In the genomic region with DNA sequence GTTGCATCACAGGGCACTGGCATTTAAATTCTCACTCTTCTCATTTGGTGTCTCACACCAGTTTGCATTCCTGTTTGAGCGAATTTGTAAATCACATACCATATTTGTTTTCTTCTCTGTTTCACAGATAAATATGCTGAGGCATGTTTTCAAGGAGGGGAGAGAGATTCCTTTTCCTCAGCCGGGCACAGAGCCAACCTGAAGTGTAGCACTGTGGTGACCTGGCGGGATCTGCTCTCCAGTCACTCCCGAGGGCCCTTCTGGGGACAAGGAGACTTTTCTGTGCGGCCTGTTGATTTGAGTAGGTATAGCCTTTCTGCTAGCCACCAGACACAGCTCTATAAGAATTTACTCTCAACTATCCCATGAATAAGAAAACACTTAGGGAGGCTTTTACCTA, we compare ENCODE assay signal across 12 cellular contexts.
DNase-seq lines count a peak whose midpoint lies in the region; ATAC-seq and TF ChIP-seq lines count a peak whose summit lies in the region.
"Had no signal": no experiment of that assay in that cellular context is flagged by ENCODE, and none has a peak within 500 bp of the region (broad histone marks: within the 10 kb centered on the region; RNA-seq: fewer than 3 reads in every experiment).

No MANE protein-coding gene starts in this region.

- H3K4me2 ChIP-seq in hepatocyte = no peak overlapping the region

- WGBS in hepatocyte (ENCODE audit: low lambda C conversion rate, missing lambda C conversion rate) = 72% methylated on average over 5 of the region's 5 CpGs

- H3K27me3 ChIP-seq in hepatocyte = no peaks in the 10 kb centered on the region

- no peak for DNase-seq in activated CD4-positive, alpha-beta T cell treated with anti-CD3 and anti-CD28 coated beads for 36 hours
- DNase-seq in activated CD4-positive, alpha-beta T cell treated with anti-CD3 and anti-CD28 coated beads for 1 hour = no peak
- DNase-seq in SK-N-MC (ENCODE audit: low read depth, low spot score) = no peak
- DNase-seq in hepatocyte (ENCODE audit: low spot score) = peak; percentile 43
- no peak for DNase-seq in type B pancreatic cell (ENCODE audit: extremely low spot score, unreplicated experiment)
- DNase-seq in NOMO-1 treated with DMSO at 0.1 percent for 48 hours (lab: John Stamatoyannopoulos, UW; ENCODE audit: unreplicated experiment) = no peak
- DNase-seq in activated naive CD8-positive, alpha-beta T cell treated with anti-CD3 and anti-CD28 coated beads, Interleukin-2, amount 50 U/mL, for 24 hours = no peak
- DNase-seq: activated naive CD4-positive, alpha-beta T cell treated with anti-CD3 and anti-CD28 coated beads, Interleukin-2, amount 50 U/mL, for 16 hours; AML-193; NCI-H524; stimulated activated CD4-positive, alpha-beta T cell treated with anti-CD3 and anti-CD28 coated beads, Interleukin-4, amount 100 ng/mL, for 4 hours had no signal

- no peak overlapping the region for H3K4me3 ChIP-seq in SK-N-MC
- H3K4me3 ChIP-seq in hepatocyte = no peak overlapping the region

- no peaks in the 10 kb centered on the region for H4K20me1 ChIP-seq in hepatocyte (ENCODE audit: insufficient read depth, poor library complexity, severe bottlenecking)

- H3K4me1 Mint-ChIP-seq in activated CD4-positive, alpha-beta T cell treated with anti-CD3 and anti-CD28 coated beads for 36 hours = peaks cover 12% of the 10 kb centered on the region
- peaks cover 19% of the 10 kb centered on the region for H3K4me1 Mint-ChIP-seq in type B pancreatic cell (ENCODE audit: unreplicated experiment)
- peaks cover 6% of the 10 kb centered on the region for H3K4me1 Mint-ChIP-seq in activated naive CD8-positive, alpha-beta T cell treated with anti-CD3 and anti-CD28 coated beads, Interleukin-2, amount 50 U/mL, for 24 hours

- H2AFZ ChIP-seq in hepatocyte = no peak overlapping the region

- TF ChIP-seq CTCF in hepatocyte (IDR thresholded peaks at IDR 0.05; ENCODE audit: poor library complexity) (no peak), type B pancreatic cell (conservative IDR thresholded peaks at IDR 0.05) (no peak)

- intact Hi-C loops in activated CD4-positive, alpha-beta T cell treated with anti-CD3 and anti-CD28 coated beads for 36 hours (cut with DNase I, micrococcal nuclease) = loop anchor here in 1 of 2 experiments (2.0 kb wide), 1 partner anchor 165 kb away; no protein-coding TSS in a partner anchor

- CTCF ChIA-PET in activated CD4-positive, alpha-beta T cell treated with anti-CD3 and anti-CD28 coated beads for 36 hours (lab: Charles Lee) = interaction anchor here (0.6 kb wide), 2 partner anchors 72 to 160 kb away, joined by 3 to 4 read pairs; no protein-coding TSS in a partner anchor

- no peak overlapping the region for H3K4me3 Mint-ChIP-seq in activated CD4-positive, alpha-beta T cell treated with anti-CD3 and anti-CD28 coated beads for 36 hours
- H3K4me3 Mint-ChIP-seq in type B pancreatic cell = no peak overlapping the region
- no peak overlapping the region for H3K4me3 Mint-ChIP-seq in activated naive CD8-positive, alpha-beta T cell treated with anti-CD3 and anti-CD28 coated beads, Interleukin-2, amount 50 U/mL, for 24 hours

- POLR2A ChIA-PET in activated CD4-positive, alpha-beta T cell treated with anti-CD3 and anti-CD28 coated beads for 36 hours (lab: Charles Lee) = no interaction called here

- no peak for ATAC-seq in activated CD4-positive, alpha-beta T cell treated with anti-CD3 and anti-CD28 coated beads for 36 hours
- no peak for ATAC-seq in GM19463 (IDR thresholded peaks at IDR 0.05; ENCODE audit: unreplicated experiment)
- ATAC-seq in activated naive CD8-positive, alpha-beta T cell treated with anti-CD3 and anti-CD28 coated beads, Interleukin-2, amount 50 U/mL, for 24 hours = no peak

- peaks cover 16% of the 10 kb centered on the region for H3K4me1 ChIP-seq in hepatocyte (ENCODE audit: insufficient read depth)

- H3K9me3 Mint-ChIP-seq in activated CD4-positive, alpha-beta T cell treated with anti-CD3 and anti-CD28 coated beads for 36 hours (ENCODE audit: low read depth) = no peaks in the 10 kb centered on the region
- no peaks in the 10 kb centered on the region for H3K9me3 Mint-ChIP-seq in type B pancreatic cell
- no peaks in the 10 kb centered on the region for H3K9me3 Mint-ChIP-seq in activated naive CD8-positive, alpha-beta T cell treated with anti-CD3 and anti-CD28 coated beads, Interleukin-2, amount 50 U/mL, for 24 hours

- H3K36me3 ChIP-seq in SK-N-MC (ENCODE audit: insufficient read depth, low read length) = peaks cover 98% of the 10 kb centered on the region
- H3K36me3 ChIP-seq in hepatocyte (replicated peaks; ENCODE audit: insufficient read depth, low read depth) = no peaks in the 10 kb centered on the region

- no peaks in the 10 kb centered on the region for H3K79me2 ChIP-seq in hepatocyte

- H3K9me3 ChIP-seq in SK-N-MC (ENCODE audit: low read depth, low read length) = no peaks in the 10 kb centered on the region
- no peaks in the 10 kb centered on the region for H3K9me3 ChIP-seq in hepatocyte (ENCODE audit: low read depth)

- no peak overlapping the region for H3K9ac ChIP-seq in SK-N-MC (ENCODE audit: insufficient read length)

- no peaks in the 10 kb centered on the region for H3K36me3 Mint-ChIP-seq in activated CD4-positive, alpha-beta T cell treated with anti-CD3 and anti-CD28 coated beads for 36 hours (ENCODE audit: low read depth)
- H3K36me3 Mint-ChIP-seq in type B pancreatic cell = no peaks in the 10 kb centered on the region
- no peaks in the 10 kb centered on the region for H3K36me3 Mint-ChIP-seq in activated naive CD8-positive, alpha-beta T cell treated with anti-CD3 and anti-CD28 coated beads, Interleukin-2, amount 50 U/mL, for 24 hours (ENCODE audit: low read depth)

- peak overlapping the region; percentile 88 for H3K27ac ChIP-seq in SK-N-MC
- H3K27ac ChIP-seq in hepatocyte = peak overlapping the region; percentile 47

- H3K9me2 ChIP-seq in hepatocyte (replicated peaks; ENCODE audit: insufficient read depth) = no peaks in the 10 kb centered on the region

- H3K27ac Mint-ChIP-seq in activated CD4-positive, alpha-beta T cell treated with anti-CD3 and anti-CD28 coated beads for 36 hours = peak overlapping the region; percentile 25
- peak overlapping the region; percentile 81 for H3K27ac Mint-ChIP-seq in type B pancreatic cell
- H3K27ac Mint-ChIP-seq in activated naive CD8-positive, alpha-beta T cell treated with anti-CD3 and anti-CD28 coated beads, Interleukin-2, amount 50 U/mL, for 24 hours = no peak overlapping the region

- H3K27me3 Mint-ChIP-seq in activated CD4-positive, alpha-beta T cell treated with anti-CD3 and anti-CD28 coated beads for 36 hours = peaks cover 1% of the 10 kb centered on the region
- H3K27me3 Mint-ChIP-seq in type B pancreatic cell = no peaks in the 10 kb centered on the region
- no peaks in the 10 kb centered on the region for H3K27me3 Mint-ChIP-seq in activated naive CD8-positive, alpha-beta T cell treated with anti-CD3 and anti-CD28 coated beads, Interleukin-2, amount 50 U/mL, for 24 hours
